Comparison of ENCODE assay signal across 1 cellular context in genomic region chr6:42746452-42747400, GRCh38.
A peak's percentile ranks its signal among the peaks of the same experiment; 100 is the strongest.
TF ChIP-seq lines count a peak whose summit lies in the region.

No MANE protein-coding gene starts in this region.

TF ChIP-seq in A549, 52 proteins besides CTCF, POLR2A, EP300 and RAD21 (continued from another document):
- TF ChIP-seq MYC (IDR thresholded peaks at IDR 0.05; ENCODE audit: borderline replicate concordance, low read length) (0 out of 2 replicates have a peak, but pooled peaks have one; percentile 25), ZNF302 (CRISPR knock-in tag; IDR thresholded peaks at IDR 0.05) (no peak), FOSB (CRISPR knock-in tag; IDR thresholded peaks at IDR 0.05) (no peak), MAFK (IDR thresholded peaks at IDR 0.05; ENCODE audit: partially characterized antibody) (no peak), CBX2 (IDR thresholded peaks at IDR 0.05; ENCODE audit: borderline replicate concordance, low read depth) (no peak), FOXS1 (CRISPR knock-in tag; IDR thresholded peaks at IDR 0.05) (no peak)
